In genomic region chr7:150975536-150976285, GRCh38 we compare ENCODE assay signal across 9 cellular contexts. TPM values are rescaled to one million over a fixed set of nuclear protein-coding genes. Genes with fewer than 3 reads are reported as not detected.
DNase-seq lines count a peak whose midpoint lies in the region; ATAC-seq and TF ChIP-seq lines count a peak whose summit lies in the region.
"Had no signal": no experiment of that assay in that cellular context is flagged by ENCODE, and none has a peak within 500 bp of the region (broad histone marks: within the 10 kb centered on the region; RNA-seq: fewer than 3 reads in every experiment).

No MANE protein-coding gene starts in this region.

- peaks cover 32 to 49% (median 35%) of the 10 kb centered on the region in 3 donors for H3K4me1 Mint-ChIP-seq in CD8-positive, alpha-beta memory T cell
- H3K4me1 Mint-ChIP-seq in natural killer cell = peaks cover 20 to 34% of the 10 kb centered on the region in 2 donors

- peak overlapping the region; percentile 75 for H2AFZ ChIP-seq in KMS-11 (ENCODE audit: low read depth)

- CTCF ChIA-PET in CD8-positive, alpha-beta memory T cell (lab: Charles Lee) = interaction anchor here (0.6 to 3.6 kb wide), 10 partner anchors 10 to 181 kb away, joined by 3 to 18 read pairs (median 4); partner anchors contain the start of gene ABCB8

- POLR2A ChIA-PET in CD8-positive, alpha-beta memory T cell (lab: Charles Lee) = interaction anchor here (1.3 kb wide), 1 partner anchor 8 kb away, joined by 7 read pairs; no protein-coding TSS in a partner anchor

- TF ChIP-seq CTCF in KMS-11 (conservative IDR thresholded peaks at IDR 0.05; ENCODE audit: low read depth, low read length) (no peak), breast epithelium (IDR thresholded peaks at IDR 0.05) (no peak), natural killer cell (IDR thresholded peaks at IDR 0.05) (no peak)

- ATAC-seq in natural killer cell (no peak), HG03045 (IDR thresholded peaks at IDR 0.05; ENCODE audit: unreplicated experiment) (no peak)

- H3K36me3 ChIP-seq in CD8-positive, alpha-beta memory T cell (ENCODE audit: insufficient read depth, low read length) = no peaks in the 10 kb centered on the region
- no peaks in the 10 kb centered on the region for H3K36me3 ChIP-seq in KMS-11 (ENCODE audit: insufficient read depth)
- H3K36me3 ChIP-seq in breast epithelium = no peaks in the 10 kb centered on the region

- peak overlapping the region; percentile 77 for H3K9ac ChIP-seq in KMS-11

- no peak for DNase-seq in CD8-positive, alpha-beta memory T cell
- DNase-seq in breast epithelium (ENCODE audit: low spot score in 2 of 2) = no peak
- DNase-seq in natural killer cell = no peak
- DNase-seq in LoVo (ENCODE audit: low spot score) = no peak
- DNase-seq in stimulated activated CD4-positive, alpha-beta T cell treated with anti-CD3 and anti-CD28 coated beads, Interleukin-4, amount 100 ng/mL, for 1 hour = no peak
- DNase-seq in NCI-H2081 treated with DMSO at 0.1 percent for 48 hours (lab: John Stamatoyannopoulos, UW) = no peak

- peak overlapping the region in 5 of 8 donors; percentile 14 to 76 (median 47) for H3K27ac Mint-ChIP-seq in CD8-positive, alpha-beta memory T cell
- no peak overlapping the region for H3K27ac Mint-ChIP-seq in natural killer cell

- H3K9me3 Mint-ChIP-seq in CD8-positive, alpha-beta memory T cell = peaks cover 0 to 3% (median 0%) of the 10 kb centered on the region in 5 donors
- no peaks in the 10 kb centered on the region for H3K9me3 Mint-ChIP-seq in natural killer cell

- H3K27ac ChIP-seq in CD8-positive, alpha-beta memory T cell (ENCODE audit: low read depth, low read length) = peak overlapping the region; percentile 64
- peak overlapping the region; percentile 58 for H3K27ac ChIP-seq in KMS-11
- H3K27ac ChIP-seq in breast epithelium = no peak overlapping the region
- H3K27ac ChIP-seq: epithelial cell of prostate had no signal

- no peaks in the 10 kb centered on the region for H3K79me2 ChIP-seq in KMS-11 (ENCODE audit: insufficient read depth, low read depth)

- TF ChIP-seq POLR2A in breast epithelium (IDR thresholded peaks at IDR 0.05) = no peak

- peaks cover 27% of the 10 kb centered on the region for H3K27me3 ChIP-seq in CD8-positive, alpha-beta memory T cell (ENCODE audit: insufficient read depth, low read length, poor library complexity, severe bottlenecking)
- H3K27me3 ChIP-seq in KMS-11 (ENCODE audit: insufficient read depth, low read depth) (peaks cover 14% of the 10 kb centered on the region), breast epithelium (peaks cover 15 to 32% of the 10 kb centered on the region in 2 donors)

- H3K4me2 ChIP-seq in KMS-11 = peak overlapping the region; percentile 95

- peaks cover 27 to 34% of the 10 kb centered on the region in 2 donors for H3K27me3 Mint-ChIP-seq in CD8-positive, alpha-beta memory T cell
- H3K27me3 Mint-ChIP-seq in natural killer cell (ENCODE audit: low read depth in 2 of 2) = peaks cover 15 to 29% of the 10 kb centered on the region in 2 donors

- intact Hi-C loops in breast epithelium (cut with DNase I; ENCODE audit: low total_unique reads) = loop anchor here (5.0 kb wide), 1 partner anchor 1072 kb away; no protein-coding TSS in a partner anchor
- intact Hi-C loops in natural killer cell (cut with micrococcal nuclease) = loop anchor here (5.0 kb wide), 1 partner anchor 37 kb away; no protein-coding TSS in a partner anchor

- peak overlapping the region; percentile 78 for H3K4me3 ChIP-seq in CD8-positive, alpha-beta memory T cell (ENCODE audit: low read length)
- no peak overlapping the region for H3K4me3 ChIP-seq in KMS-11 (IDR thresholded peaks at IDR 0.05; ENCODE audit: insufficient read depth, low read depth, low read length)
- peak overlapping the region in 2 of 3 donors; percentile 53 to 73 for H3K4me3 ChIP-seq in breast epithelium

- H3K9me3 ChIP-seq in CD8-positive, alpha-beta memory T cell (ENCODE audit: low read length) = no peaks in the 10 kb centered on the region
- no peaks in the 10 kb centered on the region for H3K9me3 ChIP-seq in breast epithelium

- peaks cover 45% of the 10 kb centered on the region for H3K4me1 ChIP-seq in CD8-positive, alpha-beta memory T cell (ENCODE audit: insufficient read depth, low read length)
- H3K4me1 ChIP-seq in KMS-11 (ENCODE audit: low read depth, poor library complexity, severe bottlenecking) = peaks cover 37% of the 10 kb centered on the region
- peaks cover 8 to 9% of the 10 kb centered on the region in 2 donors for H3K4me1 ChIP-seq in breast epithelium

- no peaks in the 10 kb centered on the region for H3K36me3 Mint-ChIP-seq in CD8-positive, alpha-beta memory T cell
- no peaks in the 10 kb centered on the region for H3K36me3 Mint-ChIP-seq in natural killer cell

- H4K20me1 ChIP-seq in KMS-11 (ENCODE audit: insufficient read depth) = no peaks in the 10 kb centered on the region

- peak overlapping the region; percentile 53 to 88 (median 77) for H3K4me3 Mint-ChIP-seq in CD8-positive, alpha-beta memory T cell
- peak overlapping the region; percentile 78 for H3K4me3 Mint-ChIP-seq in natural killer cell

RNA-seq across cellular contexts. Expression of gene KCNH2, which starts 2.4 kb away (rescaled TPM):
- under 1 TPM; 0.11 to 0.24 TPM for total RNA-seq in CD8-positive, alpha-beta memory T cell
- 0.63 TPM for polyA plus RNA-seq in CD8-positive, alpha-beta memory T cell
- total RNA-seq in breast epithelium (under 1 TPM; under 0.01 to 0.29 (median 0.16) TPM), natural killer cell (under 1 TPM in 2 of 3 donors, not detected in 1; 0.39 to 0.60 TPM)

RNA-seq across cellular contexts. Expression of gene NOS3, which starts 15.1 kb away (rescaled TPM):
- 10 to 100 TPM in 1 of 2 experiments, 1 to 10 TPM in 1; 9.9 to 10.6 TPM for total RNA-seq in CD8-positive, alpha-beta memory T cell
- polyA plus RNA-seq in CD8-positive, alpha-beta memory T cell = 5.2 TPM
- 10 to 100 TPM in 1 of 3 donors, 1 to 10 TPM in 2; 3.8 to 35.1 (median 5.1) TPM for total RNA-seq in breast epithelium
- 1 to 10 TPM; 2.6 to 5.9 (median 3.8) TPM for total RNA-seq in natural killer cell

RNA-seq across cellular contexts. Expression of gene ATG9B, which starts 48.6 kb away (rescaled TPM):
- total RNA-seq in CD8-positive, alpha-beta memory T cell = 1 to 10 TPM; 3.8 to 4.2 TPM
- 15.4 TPM for polyA plus RNA-seq in CD8-positive, alpha-beta memory T cell
- total RNA-seq in breast epithelium (1 to 10 TPM in 1 of 3 donors, under 1 TPM in 1, not detected in 1; 0.44 to 2.0 TPM), natural killer cell (1 to 10 TPM; 4.4 to 4.6 (median 4.5) TPM)

RNA-seq across cellular contexts. Expression of gene ABCB8, which starts 52.5 kb away (rescaled TPM):
- 10 to 100 TPM; 49.2 to 52.3 TPM for total RNA-seq in CD8-positive, alpha-beta memory T cell
- polyA plus RNA-seq in CD8-positive, alpha-beta memory T cell = 18.4 TPM
- total RNA-seq in breast epithelium = 10 to 100 TPM; 14.7 to 19.3 (median 17.6) TPM
- total RNA-seq in natural killer cell = 10 to 100 TPM; 50.6 to 60.5 (median 53.7) TPM

Comparison
In these comparisons a context has a peak if more than half of its experiments do, and no peak if none do; other contexts are left out.
1. H3K27ac ChIP-seq: peak in CD8-positive, alpha-beta memory T cell (single experiment) and KMS-11 (single experiment); none in breast epithelium (0 of 2).
2. H3K27ac Mint-ChIP-seq: peak in CD8-positive, alpha-beta memory T cell (5 of 8); none in natural killer cell (0 of 2).